8 cellular contexts compared by ENCODE assay signal in genomic region chr20:5657190-5657872, GRCh38. TPM values are rescaled to one million over a fixed set of nuclear protein-coding genes. Genes with fewer than 3 reads are reported as not detected.
A peak's percentile ranks its signal among the peaks of the same experiment; 100 is the strongest.
DNase-seq lines count a peak whose midpoint lies in the region; ATAC-seq, FAIRE-seq and TF ChIP-seq lines count a peak whose summit lies in the region.

No MANE protein-coding gene starts in this region.

- H3K9ac ChIP-seq in astrocyte (ENCODE audit: low read length): peak overlapping the region; percentile 70
- H3K9ac ChIP-seq in stomach smooth muscle (ENCODE audit: low read length in 2 of 2): peak overlapping the region in 1 of 2 donors; percentile 1

- no peaks in the 10 kb centered on the region for H4K20me1 ChIP-seq in astrocyte (ENCODE audit: insufficient read depth, low read length)

- DNase-seq in HT1080 (ENCODE audit: low read depth) (peak; percentile 97), astrocyte (ENCODE audit: low read depth) (peak; percentile 99), kidney glomerular epithelial cell (lab: John Stamatoyannopoulos, UW) (peak; percentile 77), NCI-H1417 (lab: John Stamatoyannopoulos, UW) (no peak)
- no peak for DNase-seq in activated CD4-positive, alpha-beta T cell treated with anti-CD3 and anti-CD28 coated beads, Interleukin-2, amount 50 U/mL, for 48 hours
- DNase-seq in activated naive CD4-positive, alpha-beta T cell (lab: John Stamatoyannopoulos, UW): no peak

- H3K27me3 Mint-ChIP-seq in astrocyte (ENCODE audit: low read depth, unreplicated experiment): no peaks in the 10 kb centered on the region

- H3K9me3 ChIP-seq in astrocyte (ENCODE audit: insufficient read depth, low read depth, low read length): no peaks in the 10 kb centered on the region
- H3K9me3 ChIP-seq in stomach smooth muscle (ENCODE audit: control insufficient read depth in 2 of 2, low read length in 2 of 2): no peaks in the 10 kb centered on the region

- TF ChIP-seq CTCF in astrocyte (IDR thresholded peaks at IDR 0.05; ENCODE audit: insufficient read depth, low read depth, low read length): no peak

- peak overlapping the region; percentile 72 for H3K4me2 ChIP-seq in astrocyte (ENCODE audit: low read length)

- H3K36me3 Mint-ChIP-seq in astrocyte (ENCODE audit: low read depth, unreplicated experiment): no peaks in the 10 kb centered on the region

- peak overlapping the region; percentile 23 for H3K4me3 Mint-ChIP-seq in astrocyte (ENCODE audit: unreplicated experiment)

- peaks cover 26% of the 10 kb centered on the region for H3K4me1 ChIP-seq in astrocyte (ENCODE audit: insufficient read depth, low read length)
- H3K4me1 ChIP-seq in stomach smooth muscle (ENCODE audit: control insufficient read depth, insufficient read depth, low read length): peaks cover 30% of the 10 kb centered on the region

- H3K27me3 ChIP-seq in astrocyte (ENCODE audit: insufficient read depth, low read length) (no peaks in the 10 kb centered on the region), stomach smooth muscle (ENCODE audit: control insufficient read depth in 1 of 2, insufficient read depth in 2 of 2, low read length in 2 of 2) (no peaks in the 10 kb centered on the region)

- H2AFZ ChIP-seq in astrocyte (ENCODE audit: low read depth, low read length): peak overlapping the region; percentile 48

- peak overlapping the region; percentile 64 for H3K27ac ChIP-seq in astrocyte (ENCODE audit: low read depth, low read length)
- peak overlapping the region; percentile 71 for H3K27ac ChIP-seq in stomach smooth muscle (ENCODE audit: low read length)

- H3K27ac Mint-ChIP-seq in astrocyte (ENCODE audit: unreplicated experiment): no peak overlapping the region

- peaks cover 21% of the 10 kb centered on the region for H3K4me1 Mint-ChIP-seq in astrocyte (ENCODE audit: low read depth, unreplicated experiment)

- no peaks in the 10 kb centered on the region for H3K9me3 Mint-ChIP-seq in astrocyte (ENCODE audit: unreplicated experiment)

- H3K4me3 ChIP-seq in astrocyte (ENCODE audit: insufficient read depth, low read depth, low read length): peak overlapping the region; percentile 7
- peak overlapping the region; percentile 35 to 36 for H3K4me3 ChIP-seq in stomach smooth muscle (ENCODE audit: low read length in 2 of 2)

- H3K36me3 ChIP-seq in astrocyte (ENCODE audit: insufficient read depth, low read length) (no peaks in the 10 kb centered on the region), stomach smooth muscle (ENCODE audit: control insufficient read depth in 2 of 2, insufficient read depth in 2 of 2, low read length in 2 of 2) (no peaks in the 10 kb centered on the region)

- no peaks in the 10 kb centered on the region for H3K79me2 ChIP-seq in astrocyte (ENCODE audit: insufficient read depth, low read length)

- FAIRE-seq in astrocyte (lab: Jason Lieb, UNC): peak; percentile 69

- no peak for ATAC-seq in HG02623 (IDR thresholded peaks at IDR 0.05; ENCODE audit: unreplicated experiment)

RNA-seq across cellular contexts. Expression of gene GPCPD1, which starts 46.5 kb away (rescaled TPM):
- total RNA-seq in HT1080 (2014; rRNA removed; shearing (Covaris generic)): 8.8 and 12.2 TPM in 2 replicates
- 15.8 and 19.3 TPM in 2 replicates for polyA plus RNA-seq in HT1080 (2015; cell fraction: cytosol; rRNA removed)
- 52.8 and 55.6 TPM in 2 replicates for polyA plus RNA-seq in HT1080 (2015; cell fraction: nucleus; rRNA removed)
- 18.3 and 22.3 TPM in 2 replicates for total RNA-seq in astrocyte

Comparison
In these comparisons a context has a peak if more than half of its experiments do, and no peak if none do; other contexts are left out.
1. DNase-seq: peak in HT1080 (single experiment), astrocyte (single experiment) and kidney glomerular epithelial cell (single experiment); none in NCI-H1417 (0 of 3), activated CD4-positive, alpha-beta T cell treated with anti-CD3 and anti-CD28 coated beads, Interleukin-2, amount 50 U/mL, for 48 hours (0 of 2) and activated naive CD4-positive, alpha-beta T cell (0 of 4).